In the genomic region with DNA sequence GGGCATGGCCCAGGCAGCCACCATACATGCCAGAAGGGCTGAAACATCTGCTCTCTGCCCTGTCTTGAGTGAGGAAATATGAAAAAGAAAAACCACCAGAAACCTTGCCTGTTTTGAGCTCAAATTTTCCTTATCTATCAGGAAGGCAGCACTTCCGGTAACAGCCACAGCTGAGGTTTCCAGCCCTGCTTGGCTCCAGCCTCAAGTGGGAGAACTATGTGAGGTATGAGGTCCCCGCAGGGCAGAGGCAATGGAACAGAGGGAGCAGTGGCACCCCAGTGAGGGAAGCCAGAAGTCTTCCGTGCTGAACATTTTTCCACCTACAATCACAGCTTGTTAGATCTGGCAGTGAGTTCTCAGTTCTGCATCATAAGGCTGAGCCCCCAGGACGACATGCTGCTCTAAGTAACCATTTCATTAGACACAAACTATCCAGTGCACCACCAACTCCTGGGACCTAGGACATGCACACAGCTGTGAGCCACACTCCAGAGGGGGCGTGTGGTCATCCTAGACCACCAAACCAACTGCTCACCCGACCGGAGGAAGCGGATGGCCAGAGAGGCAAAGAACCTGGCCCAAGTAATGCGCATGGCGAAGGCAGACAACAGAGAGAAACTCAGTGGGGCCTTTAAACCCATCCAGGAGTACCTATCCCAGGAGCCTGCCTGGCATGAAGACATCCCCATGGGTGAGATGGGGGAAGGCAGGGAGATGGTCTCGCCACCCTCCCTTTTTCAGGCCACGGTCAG, we compare ENCODE assay signal across 1 cellular context.
TF ChIP-seq lines count a peak whose summit lies in the region.

No MANE protein-coding gene starts in this region.

TF ChIP-seq in K562, 482 proteins besides CTCF, POLR2A, EP300 and RAD21 (continued from another document):
- TF ChIP-seq, protein P1, sequence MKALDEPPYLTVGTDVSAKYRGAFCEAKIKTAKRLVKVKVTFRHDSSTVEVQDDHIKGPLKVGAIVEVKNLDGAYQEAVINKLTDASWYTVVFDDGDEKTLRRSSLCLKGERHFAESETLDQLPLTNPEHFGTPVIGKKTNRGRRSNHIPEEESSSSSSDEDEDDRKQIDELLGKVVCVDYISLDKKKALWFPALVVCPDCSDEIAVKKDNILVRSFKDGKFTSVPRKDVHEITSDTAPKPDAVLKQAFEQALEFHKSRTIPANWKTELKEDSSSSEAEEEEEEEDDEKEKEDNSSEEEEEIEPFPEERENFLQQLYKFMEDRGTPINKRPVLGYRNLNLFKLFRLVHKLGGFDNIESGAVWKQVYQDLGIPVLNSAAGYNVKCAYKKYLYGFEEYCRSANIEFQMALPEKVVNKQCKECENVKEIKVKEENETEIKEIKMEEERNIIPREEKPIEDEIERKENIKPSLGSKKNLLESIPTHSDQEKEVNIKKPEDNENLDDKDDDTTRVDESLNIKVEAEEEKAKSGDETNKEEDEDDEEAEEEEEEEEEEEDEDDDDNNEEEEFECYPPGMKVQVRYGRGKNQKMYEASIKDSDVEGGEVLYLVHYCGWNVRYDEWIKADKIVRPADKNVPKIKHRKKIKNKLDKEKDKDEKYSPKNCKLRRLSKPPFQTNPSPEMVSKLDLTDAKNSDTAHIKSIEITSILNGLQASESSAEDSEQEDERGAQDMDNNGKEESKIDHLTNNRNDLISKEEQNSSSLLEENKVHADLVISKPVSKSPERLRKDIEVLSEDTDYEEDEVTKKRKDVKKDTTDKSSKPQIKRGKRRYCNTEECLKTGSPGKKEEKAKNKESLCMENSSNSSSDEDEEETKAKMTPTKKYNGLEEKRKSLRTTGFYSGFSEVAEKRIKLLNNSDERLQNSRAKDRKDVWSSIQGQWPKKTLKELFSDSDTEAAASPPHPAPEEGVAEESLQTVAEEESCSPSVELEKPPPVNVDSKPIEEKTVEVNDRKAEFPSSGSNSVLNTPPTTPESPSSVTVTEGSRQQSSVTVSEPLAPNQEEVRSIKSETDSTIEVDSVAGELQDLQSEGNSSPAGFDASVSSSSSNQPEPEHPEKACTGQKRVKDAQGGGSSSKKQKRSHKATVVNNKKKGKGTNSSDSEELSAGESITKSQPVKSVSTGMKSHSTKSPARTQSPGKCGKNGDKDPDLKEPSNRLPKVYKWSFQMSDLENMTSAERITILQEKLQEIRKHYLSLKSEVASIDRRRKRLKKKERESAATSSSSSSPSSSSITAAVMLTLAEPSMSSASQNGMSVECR (CRISPR knock-in tag; IDR thresholded peaks at IDR 0.05) = 0 out of 2 replicates have a peak, but pooled peaks have one; percentile 40
- no peak for TF ChIP-seq PHB2 (IDR thresholded peaks at IDR 0.05; ENCODE audit: low read depth)
